Comparison of ENCODE assay signal across 2 cellular contexts in the genomic region with DNA sequence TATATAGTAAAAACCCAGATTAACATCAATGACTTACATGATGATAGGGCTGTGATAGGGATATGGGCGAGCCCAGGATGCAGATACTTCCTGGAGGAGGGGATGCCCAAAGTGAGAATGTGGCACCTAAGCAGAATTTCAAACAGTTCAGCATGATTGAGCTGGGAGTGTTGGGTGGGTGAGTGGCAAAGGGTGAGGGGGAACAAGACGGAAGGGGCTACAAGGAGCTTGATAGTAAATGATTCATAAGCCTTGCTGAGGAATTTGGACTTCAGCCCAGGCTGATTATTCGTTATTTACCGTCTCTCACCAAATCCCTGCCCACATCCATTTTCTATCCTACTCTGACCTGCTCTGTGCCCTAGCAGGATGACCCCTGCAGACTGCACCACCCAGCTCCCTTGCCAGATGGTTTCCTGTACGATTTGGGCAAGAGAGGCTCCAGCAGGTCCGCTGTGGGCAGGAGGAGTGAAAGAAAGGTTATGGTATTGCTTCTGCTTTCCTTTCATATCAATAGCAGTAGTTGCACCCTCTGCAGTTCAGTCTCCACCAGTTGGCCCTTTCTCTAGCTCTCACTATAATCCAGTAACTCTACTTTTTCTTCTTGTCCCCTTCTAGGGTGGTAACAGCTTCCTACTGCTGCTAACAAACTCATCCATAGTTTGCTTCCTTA.
TF ChIP-seq lines count a peak whose summit lies in the region.

No MANE protein-coding gene starts in this region.

TF ChIP-seq in A549, 52 proteins besides CTCF, POLR2A, EP300 and RAD21 (continued from another document):
- TF ChIP-seq ZSCAN20 (CRISPR knock-in tag; IDR thresholded peaks at IDR 0.05) = no peak
- no peak for TF ChIP-seq KDM5A (IDR thresholded peaks at IDR 0.05)
- TF ChIP-seq BHLHE40 (IDR thresholded peaks at IDR 0.05; ENCODE audit: low read depth, low read length) = no peak
- TF ChIP-seq CEBPB (IDR thresholded peaks at IDR 0.05) = no peak
- TF ChIP-seq JUNB (IDR thresholded peaks at IDR 0.05) = no peak

TF ChIP-seq in GM23338, 12 proteins besides CTCF, POLR2A, EP300 and RAD21 (continued from another document):
- TF ChIP-seq, protein P1, sequence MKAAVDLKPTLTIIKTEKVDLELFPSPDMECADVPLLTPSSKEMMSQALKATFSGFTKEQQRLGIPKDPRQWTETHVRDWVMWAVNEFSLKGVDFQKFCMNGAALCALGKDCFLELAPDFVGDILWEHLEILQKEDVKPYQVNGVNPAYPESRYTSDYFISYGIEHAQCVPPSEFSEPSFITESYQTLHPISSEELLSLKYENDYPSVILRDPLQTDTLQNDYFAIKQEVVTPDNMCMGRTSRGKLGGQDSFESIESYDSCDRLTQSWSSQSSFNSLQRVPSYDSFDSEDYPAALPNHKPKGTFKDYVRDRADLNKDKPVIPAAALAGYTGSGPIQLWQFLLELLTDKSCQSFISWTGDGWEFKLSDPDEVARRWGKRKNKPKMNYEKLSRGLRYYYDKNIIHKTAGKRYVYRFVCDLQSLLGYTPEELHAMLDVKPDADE (IDR thresholded peaks at IDR 0.05) = no peak
- TF ChIP-seq EZH2 (IDR thresholded peaks at IDR 0.05; ENCODE audit: low read depth, unreplicated experiment) (no peak), NANOG (IDR thresholded peaks at IDR 0.05; ENCODE audit: borderline replicate concordance) (no peak), ZNF114 (CRISPR knock-in tag; IDR thresholded peaks at IDR 0.05) (no peak), STAT1 (IDR thresholded peaks at IDR 0.05; ENCODE audit: unreplicated experiment) (no peak), CREB1 (CRISPR knock-in tag; IDR thresholded peaks at IDR 0.05; ENCODE audit: low read depth) (no peak), JUNB (IDR thresholded peaks at IDR 0.05; ENCODE audit: unreplicated experiment) (no peak), ZNF331 (CRISPR knock-in tag; IDR thresholded peaks at IDR 0.05; ENCODE audit: low read depth) (no peak), POLR2AphosphoS5 (IDR thresholded peaks at IDR 0.05; ENCODE audit: low read depth) (no peak)
- TF ChIP-seq, protein P2, sequence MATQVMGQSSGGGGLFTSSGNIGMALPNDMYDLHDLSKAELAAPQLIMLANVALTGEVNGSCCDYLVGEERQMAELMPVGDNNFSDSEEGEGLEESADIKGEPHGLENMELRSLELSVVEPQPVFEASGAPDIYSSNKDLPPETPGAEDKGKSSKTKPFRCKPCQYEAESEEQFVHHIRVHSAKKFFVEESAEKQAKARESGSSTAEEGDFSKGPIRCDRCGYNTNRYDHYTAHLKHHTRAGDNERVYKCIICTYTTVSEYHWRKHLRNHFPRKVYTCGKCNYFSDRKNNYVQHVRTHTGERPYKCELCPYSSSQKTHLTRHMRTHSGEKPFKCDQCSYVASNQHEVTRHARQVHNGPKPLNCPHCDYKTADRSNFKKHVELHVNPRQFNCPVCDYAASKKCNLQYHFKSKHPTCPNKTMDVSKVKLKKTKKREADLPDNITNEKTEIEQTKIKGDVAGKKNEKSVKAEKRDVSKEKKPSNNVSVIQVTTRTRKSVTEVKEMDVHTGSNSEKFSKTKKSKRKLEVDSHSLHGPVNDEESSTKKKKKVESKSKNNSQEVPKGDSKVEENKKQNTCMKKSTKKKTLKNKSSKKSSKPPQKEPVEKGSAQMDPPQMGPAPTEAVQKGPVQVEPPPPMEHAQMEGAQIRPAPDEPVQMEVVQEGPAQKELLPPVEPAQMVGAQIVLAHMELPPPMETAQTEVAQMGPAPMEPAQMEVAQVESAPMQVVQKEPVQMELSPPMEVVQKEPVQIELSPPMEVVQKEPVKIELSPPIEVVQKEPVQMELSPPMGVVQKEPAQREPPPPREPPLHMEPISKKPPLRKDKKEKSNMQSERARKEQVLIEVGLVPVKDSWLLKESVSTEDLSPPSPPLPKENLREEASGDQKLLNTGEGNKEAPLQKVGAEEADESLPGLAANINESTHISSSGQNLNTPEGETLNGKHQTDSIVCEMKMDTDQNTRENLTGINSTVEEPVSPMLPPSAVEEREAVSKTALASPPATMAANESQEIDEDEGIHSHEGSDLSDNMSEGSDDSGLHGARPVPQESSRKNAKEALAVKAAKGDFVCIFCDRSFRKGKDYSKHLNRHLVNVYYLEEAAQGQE (IDR thresholded peaks at IDR 0.05; ENCODE audit: unreplicated experiment) = no peak
- TF ChIP-seq, protein P3, sequence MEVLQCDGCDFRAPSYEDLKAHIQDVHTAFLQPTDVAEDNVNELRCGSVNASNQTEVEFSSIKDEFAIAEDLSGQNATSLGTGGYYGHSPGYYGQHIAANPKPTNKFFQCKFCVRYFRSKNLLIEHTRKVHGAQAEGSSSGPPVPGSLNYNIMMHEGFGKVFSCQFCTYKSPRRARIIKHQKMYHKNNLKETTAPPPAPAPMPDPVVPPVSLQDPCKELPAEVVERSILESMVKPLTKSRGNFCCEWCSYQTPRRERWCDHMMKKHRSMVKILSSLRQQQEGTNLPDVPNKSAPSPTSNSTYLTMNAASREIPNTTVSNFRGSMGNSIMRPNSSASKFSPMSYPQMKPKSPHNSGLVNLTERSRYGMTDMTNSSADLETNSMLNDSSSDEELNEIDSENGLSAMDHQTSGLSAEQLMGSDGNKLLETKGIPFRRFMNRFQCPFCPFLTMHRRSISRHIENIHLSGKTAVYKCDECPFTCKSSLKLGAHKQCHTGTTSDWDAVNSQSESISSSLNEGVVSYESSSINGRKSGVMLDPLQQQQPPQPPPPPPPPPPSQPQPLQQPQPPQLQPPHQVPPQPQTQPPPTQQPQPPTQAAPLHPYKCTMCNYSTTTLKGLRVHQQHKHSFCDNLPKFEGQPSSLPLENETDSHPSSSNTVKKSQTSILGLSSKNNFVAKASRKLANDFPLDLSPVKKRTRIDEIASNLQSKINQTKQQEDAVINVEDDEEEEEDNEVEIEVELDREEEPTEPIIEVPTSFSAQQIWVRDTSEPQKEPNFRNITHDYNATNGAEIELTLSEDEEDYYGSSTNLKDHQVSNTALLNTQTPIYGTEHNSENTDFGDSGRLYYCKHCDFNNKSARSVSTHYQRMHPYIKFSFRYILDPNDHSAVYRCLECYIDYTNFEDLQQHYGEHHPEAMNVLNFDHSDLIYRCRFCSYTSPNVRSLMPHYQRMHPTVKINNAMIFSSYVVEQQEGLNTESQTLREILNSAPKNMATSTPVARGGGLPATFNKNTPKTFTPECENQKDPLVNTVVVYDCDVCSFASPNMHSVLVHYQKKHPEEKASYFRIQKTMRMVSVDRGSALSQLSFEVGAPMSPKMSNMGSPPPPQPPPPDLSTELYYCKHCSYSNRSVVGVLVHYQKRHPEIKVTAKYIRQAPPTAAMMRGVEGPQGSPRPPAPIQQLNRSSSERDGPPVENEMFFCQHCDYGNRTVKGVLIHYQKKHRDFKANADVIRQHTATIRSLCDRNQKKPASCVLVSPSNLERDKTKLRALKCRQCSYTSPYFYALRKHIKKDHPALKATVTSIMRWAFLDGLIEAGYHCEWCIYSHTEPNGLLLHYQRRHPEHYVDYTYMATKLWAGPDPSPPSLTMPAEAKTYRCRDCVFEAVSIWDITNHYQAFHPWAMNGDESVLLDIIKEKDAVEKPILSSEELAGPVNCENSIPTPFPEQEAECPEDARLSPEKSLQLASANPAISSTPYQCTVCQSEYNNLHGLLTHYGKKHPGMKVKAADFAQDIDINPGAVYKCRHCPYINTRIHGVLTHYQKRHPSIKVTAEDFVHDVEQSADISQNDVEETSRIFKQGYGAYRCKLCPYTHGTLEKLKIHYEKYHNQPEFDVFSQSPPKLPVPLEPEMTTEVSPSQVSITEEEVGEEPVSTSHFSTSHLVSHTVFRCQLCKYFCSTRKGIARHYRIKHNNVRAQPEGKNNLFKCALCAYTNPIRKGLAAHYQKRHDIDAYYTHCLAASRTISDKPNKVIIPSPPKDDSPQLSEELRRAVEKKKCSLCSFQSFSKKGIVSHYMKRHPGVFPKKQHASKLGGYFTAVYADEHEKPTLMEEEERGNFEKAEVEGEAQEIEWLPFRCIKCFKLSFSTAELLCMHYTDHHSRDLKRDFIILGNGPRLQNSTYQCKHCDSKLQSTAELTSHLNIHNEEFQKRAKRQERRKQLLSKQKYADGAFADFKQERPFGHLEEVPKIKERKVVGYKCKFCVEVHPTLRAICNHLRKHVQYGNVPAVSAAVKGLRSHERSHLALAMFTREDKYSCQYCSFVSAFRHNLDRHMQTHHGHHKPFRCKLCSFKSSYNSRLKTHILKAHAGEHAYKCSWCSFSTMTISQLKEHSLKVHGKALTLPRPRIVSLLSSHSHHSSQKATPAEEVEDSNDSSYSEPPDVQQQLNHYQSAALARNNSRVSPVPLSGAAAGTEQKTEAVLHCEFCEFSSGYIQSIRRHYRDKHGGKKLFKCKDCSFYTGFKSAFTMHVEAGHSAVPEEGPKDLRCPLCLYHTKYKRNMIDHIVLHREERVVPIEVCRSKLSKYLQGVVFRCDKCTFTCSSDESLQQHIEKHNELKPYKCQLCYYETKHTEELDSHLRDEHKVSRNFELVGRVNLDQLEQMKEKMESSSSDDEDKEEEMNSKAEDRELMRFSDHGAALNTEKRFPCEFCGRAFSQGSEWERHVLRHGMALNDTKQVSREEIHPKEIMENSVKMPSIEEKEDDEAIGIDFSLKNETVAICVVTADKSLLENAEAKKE (CRISPR knock-in tag; IDR thresholded peaks at IDR 0.05) = no peak
